In the genomic region with DNA sequence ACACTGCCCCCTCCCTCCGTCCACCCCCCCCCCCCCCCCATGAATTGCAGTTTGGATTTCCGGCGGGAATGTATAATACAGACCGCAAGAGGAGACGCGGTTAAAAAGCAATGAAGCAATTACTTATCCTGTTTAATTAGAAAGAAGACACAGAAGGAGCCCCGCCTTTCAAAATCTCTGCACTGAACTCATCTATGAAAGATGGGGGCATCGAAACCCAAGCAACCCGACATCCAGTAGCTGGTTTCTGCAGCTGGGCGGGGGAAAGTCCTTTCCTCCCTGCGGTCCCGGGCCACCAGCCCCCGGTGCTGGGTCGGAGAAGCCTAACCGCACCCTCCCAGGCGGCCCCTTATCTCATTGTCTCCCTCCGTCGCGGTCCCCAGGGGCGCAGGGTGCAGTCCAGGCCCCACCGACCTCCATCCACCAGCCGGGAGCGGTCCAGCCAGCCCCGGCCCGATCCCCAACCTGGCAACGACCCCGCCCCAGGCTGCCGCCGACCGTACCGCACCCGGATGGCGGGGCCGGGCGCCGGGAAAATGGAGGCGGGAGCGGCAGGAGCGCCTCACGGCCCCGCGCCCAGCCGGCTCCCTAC, we compare ENCODE assay signal across 8 cellular contexts. TPM values are rescaled to one million over a fixed set of nuclear protein-coding genes. Genes with fewer than 3 reads are reported as not detected.
A peak's percentile ranks its signal among the peaks of the same experiment; 100 is the strongest.
DNase-seq lines count a peak whose midpoint lies in the region; ATAC-seq, FAIRE-seq and TF ChIP-seq lines count a peak whose summit lies in the region.

No MANE protein-coding gene starts in this region.

- peaks cover 23% of the 10 kb centered on the region for H3K9me3 Mint-ChIP-seq in activated naive CD8-positive, alpha-beta T cell treated with anti-CD3 and anti-CD28 coated beads, Interleukin-2, amount 50 U/mL, for 24 hours

- WGBS in hepatocyte (ENCODE audit: low lambda C conversion rate, missing lambda C conversion rate): 1% methylated on average over 27 of the region's 43 CpGs

- peaks cover 7% of the 10 kb centered on the region for H3K36me3 Mint-ChIP-seq in activated naive CD8-positive, alpha-beta T cell treated with anti-CD3 and anti-CD28 coated beads, Interleukin-2, amount 50 U/mL, for 24 hours (ENCODE audit: low read depth)

- H3K27ac Mint-ChIP-seq in activated naive CD8-positive, alpha-beta T cell treated with anti-CD3 and anti-CD28 coated beads, Interleukin-2, amount 50 U/mL, for 24 hours: no peak overlapping the region

- H3K36me3 ChIP-seq in hepatocyte (replicated peaks; ENCODE audit: insufficient read depth, low read depth): no peaks in the 10 kb centered on the region
- H3K36me3 ChIP-seq in skeletal muscle tissue (ENCODE audit: control insufficient read depth in 3 of 3, insufficient read depth in 3 of 3, low read length in 3 of 3): no peaks in the 10 kb centered on the region

- FAIRE-seq in GM12891 (lab: Jason Lieb, UNC): no peak

- TF ChIP-seq POLR2A in GM12891 (IDR thresholded peaks at IDR 0.05; ENCODE audit: low read depth, low read length): no peak

- peak overlapping the region; percentile 78 to 84 (median 81) for H3K9ac ChIP-seq in skeletal muscle tissue (ENCODE audit: low read depth in 1 of 3, low read length in 3 of 3)

- no peaks in the 10 kb centered on the region for H3K27me3 ChIP-seq in hepatocyte
- H3K27me3 ChIP-seq in skeletal muscle tissue (ENCODE audit: control insufficient read depth in 3 of 3, insufficient read depth in 3 of 3, low read length in 3 of 3): no peaks in the 10 kb centered on the region

- ATAC-seq in HG02759 (IDR thresholded peaks at IDR 0.05; ENCODE audit: unreplicated experiment): peak; percentile 39
- peak; percentile 31 for ATAC-seq in activated naive CD8-positive, alpha-beta T cell treated with anti-CD3 and anti-CD28 coated beads, Interleukin-2, amount 50 U/mL, for 24 hours

- peak overlapping the region; percentile 97 for H3K4me3 ChIP-seq in hepatocyte
- peak overlapping the region; percentile 81 to 88 (median 83) for H3K4me3 ChIP-seq in skeletal muscle tissue (ENCODE audit: low read length in 3 of 3)

- TF ChIP-seq CTCF in hepatocyte (IDR thresholded peaks at IDR 0.05; ENCODE audit: poor library complexity): no peak

- H2AFZ ChIP-seq in hepatocyte: peak overlapping the region; percentile 93

- H3K27me3 Mint-ChIP-seq in activated naive CD8-positive, alpha-beta T cell treated with anti-CD3 and anti-CD28 coated beads, Interleukin-2, amount 50 U/mL, for 24 hours: peaks cover 58% of the 10 kb centered on the region

- H3K4me2 ChIP-seq in hepatocyte: peak overlapping the region; percentile 82

- DNase-seq in GM12891 (ENCODE audit: insufficient read length, low spot score): peak; percentile 18
- DNase-seq in OCI-M1 (lab: John Stamatoyannopoulos, UW): peak; percentile 22
- peak; percentile 51 for DNase-seq in activated naive CD8-positive, alpha-beta T cell treated with anti-CD3 and anti-CD28 coated beads, Interleukin-2, amount 50 U/mL, for 24 hours
- DNase-seq in hepatocyte (ENCODE audit: low spot score): no peak
- no peak for DNase-seq in NCI-H1048 (lab: John Stamatoyannopoulos, UW)
- no peak for DNase-seq in SIG-M5 (lab: John Stamatoyannopoulos, UW)

- H3K79me2 ChIP-seq in hepatocyte: peaks cover 49% of the 10 kb centered on the region

- peak overlapping the region; percentile 60 for H3K4me3 Mint-ChIP-seq in activated naive CD8-positive, alpha-beta T cell treated with anti-CD3 and anti-CD28 coated beads, Interleukin-2, amount 50 U/mL, for 24 hours

- no peaks in the 10 kb centered on the region for H3K9me2 ChIP-seq in hepatocyte (replicated peaks; ENCODE audit: insufficient read depth)

- H3K4me1 ChIP-seq in hepatocyte (ENCODE audit: insufficient read depth) (peaks cover 10% of the 10 kb centered on the region), skeletal muscle tissue (ENCODE audit: control insufficient read depth in 3 of 3, insufficient read depth in 3 of 3, low read length in 3 of 3) (peaks cover 10 to 14% (median 13%) of the 10 kb centered on the region in 3 donors)

- peaks cover 34% of the 10 kb centered on the region for H3K4me1 Mint-ChIP-seq in activated naive CD8-positive, alpha-beta T cell treated with anti-CD3 and anti-CD28 coated beads, Interleukin-2, amount 50 U/mL, for 24 hours

- H4K20me1 ChIP-seq in hepatocyte (ENCODE audit: insufficient read depth, poor library complexity, severe bottlenecking): peaks cover 40% of the 10 kb centered on the region

- H3K9me3 ChIP-seq in hepatocyte (ENCODE audit: low read depth) (no peaks in the 10 kb centered on the region), skeletal muscle tissue (ENCODE audit: control insufficient read depth in 3 of 3, low read length in 3 of 3) (no peaks in the 10 kb centered on the region)

- H3K27ac ChIP-seq in hepatocyte (peak overlapping the region; percentile 98), skeletal muscle tissue (ENCODE audit: low read depth, low read length) (peak overlapping the region; percentile 82)

TF ChIP-seq in GM12891, 5 proteins besides CTCF, POLR2A, EP300 and RAD21:
- no peak for TF ChIP-seq POLR2AphosphoS5 (IDR thresholded peaks at IDR 0.05; ENCODE audit: low read depth, low read length)
- no peak for TF ChIP-seq SPI1 (IDR thresholded peaks at IDR 0.05; ENCODE audit: low read depth, low read length)
- TF ChIP-seq TAF1 (IDR thresholded peaks at IDR 0.05; ENCODE audit: low read depth, low read length): no peak
- no peak for TF ChIP-seq PAX5 (IDR thresholded peaks at IDR 0.05; ENCODE audit: insufficient read depth, low read length, severe bottlenecking)
- TF ChIP-seq POU2F2 (IDR thresholded peaks at IDR 0.05; ENCODE audit: low read depth, low read length): no peak

RNA-seq across cellular contexts. Expression of a gene that starts 0.5 kb away (rescaled TPM):
- 0.23 TPM for polyA plus RNA-seq in GM12891 (2012; ENCODE audit: low read depth, missing spikeins)
- total RNA-seq in hepatocyte (14.6 and 22.1 TPM in 2 replicates), skeletal muscle tissue (42.8 TPM)
- 8.3 and 12.9 TPM in 2 replicates for polyA plus RNA-seq in hepatocyte

Comparison
In these comparisons a context has a peak if more than half of its experiments do, and no peak if none do; other contexts are left out.
1. DNase-seq: peak in GM12891 (single experiment), OCI-M1 (single experiment) and activated naive CD8-positive, alpha-beta T cell treated with anti-CD3 and anti-CD28 coated beads, Interleukin-2, amount 50 U/mL, for 24 hours (single experiment); none in hepatocyte (single experiment), NCI-H1048 (single experiment) and SIG-M5 (single experiment).